ENCODE assay signal across 3 cellular contexts in the genomic region with DNA sequence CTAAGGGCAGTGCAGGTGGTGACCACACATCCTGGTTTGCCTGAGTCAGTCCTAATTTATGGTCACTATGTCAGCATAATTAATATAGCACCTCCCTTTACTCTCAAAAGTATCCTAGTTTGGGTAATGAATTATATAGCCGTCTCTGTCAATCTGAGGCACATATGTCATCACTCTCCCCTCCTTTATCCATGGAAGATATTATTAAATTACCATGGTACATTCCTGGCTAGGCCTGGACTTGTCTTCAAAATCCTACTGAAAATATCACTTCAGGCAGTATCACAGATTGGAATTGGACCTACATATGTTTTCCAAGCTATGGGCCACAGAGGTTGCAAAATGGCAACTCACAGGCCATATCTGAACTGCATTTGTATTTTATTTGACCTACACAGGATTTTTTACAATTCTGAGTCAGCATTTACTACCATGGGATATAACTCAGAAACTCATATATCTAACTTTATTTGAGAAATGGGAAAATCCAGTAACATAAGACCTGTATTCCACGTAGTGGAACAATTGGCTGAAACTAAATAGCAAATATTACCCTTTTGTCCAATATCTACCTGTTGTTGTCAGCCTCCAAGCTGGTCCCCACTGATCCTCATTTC.
A peak's percentile ranks its signal among the peaks of the same experiment; 100 is the strongest.
TF ChIP-seq lines count a peak whose summit lies in the region.

No MANE protein-coding gene starts in this region.

TF ChIP-seq in HepG2, 621 proteins besides CTCF, POLR2A, EP300 and RAD21:
- TF ChIP-seq ZNF136 (CRISPR knock-in tag; IDR thresholded peaks at IDR 0.05; ENCODE audit: low read depth) (no peak), MAFF (IDR thresholded peaks at IDR 0.05; ENCODE audit: low read depth, low read length) (peak; percentile 76), MAFK (conservative IDR thresholded peaks at IDR 0.05 in 1 of 2, IDR thresholded peaks at IDR 0.05 in 1 of 2; ENCODE audit: low read length in 2 of 2) (peak; percentile 50 to 85; a peak in 3 of 4 replicates)

TF ChIP-seq in K562, 482 proteins besides CTCF, POLR2A, EP300 and RAD21:
- TF ChIP-seq MAFF (IDR thresholded peaks at IDR 0.05; ENCODE audit: low read length): peak; percentile 29; the same call in 1 of the 2 replicates
- peak; percentile 44; the same call in 1 of the 2 replicates for TF ChIP-seq C11orf30 (IDR thresholded peaks at IDR 0.05; ENCODE audit: low read depth)
- peak; percentile 74; the same call in 1 of the 2 replicates for TF ChIP-seq ZNF316 (IDR thresholded peaks at IDR 0.05)
- no peak for TF ChIP-seq HIVEP1 (CRISPR knock-in tag; IDR thresholded peaks at IDR 0.05)
- TF ChIP-seq MEIS2 (IDR thresholded peaks at IDR 0.05; ENCODE audit: partially characterized antibody): peak; percentile 12
- TF ChIP-seq, protein P1, sequence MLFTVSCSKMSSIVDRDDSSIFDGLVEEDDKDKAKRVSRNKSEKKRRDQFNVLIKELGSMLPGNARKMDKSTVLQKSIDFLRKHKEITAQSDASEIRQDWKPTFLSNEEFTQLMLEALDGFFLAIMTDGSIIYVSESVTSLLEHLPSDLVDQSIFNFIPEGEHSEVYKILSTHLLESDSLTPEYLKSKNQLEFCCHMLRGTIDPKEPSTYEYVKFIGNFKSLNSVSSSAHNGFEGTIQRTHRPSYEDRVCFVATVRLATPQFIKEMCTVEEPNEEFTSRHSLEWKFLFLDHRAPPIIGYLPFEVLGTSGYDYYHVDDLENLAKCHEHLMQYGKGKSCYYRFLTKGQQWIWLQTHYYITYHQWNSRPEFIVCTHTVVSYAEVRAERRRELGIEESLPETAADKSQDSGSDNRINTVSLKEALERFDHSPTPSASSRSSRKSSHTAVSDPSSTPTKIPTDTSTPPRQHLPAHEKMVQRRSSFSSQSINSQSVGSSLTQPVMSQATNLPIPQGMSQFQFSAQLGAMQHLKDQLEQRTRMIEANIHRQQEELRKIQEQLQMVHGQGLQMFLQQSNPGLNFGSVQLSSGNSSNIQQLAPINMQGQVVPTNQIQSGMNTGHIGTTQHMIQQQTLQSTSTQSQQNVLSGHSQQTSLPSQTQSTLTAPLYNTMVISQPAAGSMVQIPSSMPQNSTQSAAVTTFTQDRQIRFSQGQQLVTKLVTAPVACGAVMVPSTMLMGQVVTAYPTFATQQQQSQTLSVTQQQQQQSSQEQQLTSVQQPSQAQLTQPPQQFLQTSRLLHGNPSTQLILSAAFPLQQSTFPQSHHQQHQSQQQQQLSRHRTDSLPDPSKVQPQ (CRISPR knock-in tag; IDR thresholded peaks at IDR 0.05; ENCODE audit: borderline replicate concordance): no peak
- TF ChIP-seq MAFG (tag; conservative IDR thresholded peaks at IDR 0.05): 0 out of 2 replicates have a peak, but pooled peaks have one; percentile 39
TF ChIP-seq in K562: peak in this region for 5.

TF ChIP-seq in SK-N-SH, 30 proteins besides CTCF, POLR2A, EP300 and RAD21:
- TF ChIP-seq TCF12 (IDR thresholded peaks at IDR 0.05) (no peak), SIN3A (IDR thresholded peaks at IDR 0.05; ENCODE audit: borderline replicate concordance, low read depth, low read length) (no peak), SMC3 (IDR thresholded peaks at IDR 0.05; ENCODE audit: low read depth, low read length) (no peak)
- TF ChIP-seq, protein P2, sequence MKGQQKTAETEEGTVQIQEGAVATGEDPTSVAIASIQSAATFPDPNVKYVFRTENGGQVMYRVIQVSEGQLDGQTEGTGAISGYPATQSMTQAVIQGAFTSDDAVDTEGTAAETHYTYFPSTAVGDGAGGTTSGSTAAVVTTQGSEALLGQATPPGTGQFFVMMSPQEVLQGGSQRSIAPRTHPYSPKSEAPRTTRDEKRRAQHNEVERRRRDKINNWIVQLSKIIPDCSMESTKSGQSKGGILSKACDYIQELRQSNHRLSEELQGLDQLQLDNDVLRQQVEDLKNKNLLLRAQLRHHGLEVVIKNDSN (IDR thresholded peaks at IDR 0.05; ENCODE audit: borderline replicate concordance, low read depth): no peak
- TF ChIP-seq, protein P3, sequence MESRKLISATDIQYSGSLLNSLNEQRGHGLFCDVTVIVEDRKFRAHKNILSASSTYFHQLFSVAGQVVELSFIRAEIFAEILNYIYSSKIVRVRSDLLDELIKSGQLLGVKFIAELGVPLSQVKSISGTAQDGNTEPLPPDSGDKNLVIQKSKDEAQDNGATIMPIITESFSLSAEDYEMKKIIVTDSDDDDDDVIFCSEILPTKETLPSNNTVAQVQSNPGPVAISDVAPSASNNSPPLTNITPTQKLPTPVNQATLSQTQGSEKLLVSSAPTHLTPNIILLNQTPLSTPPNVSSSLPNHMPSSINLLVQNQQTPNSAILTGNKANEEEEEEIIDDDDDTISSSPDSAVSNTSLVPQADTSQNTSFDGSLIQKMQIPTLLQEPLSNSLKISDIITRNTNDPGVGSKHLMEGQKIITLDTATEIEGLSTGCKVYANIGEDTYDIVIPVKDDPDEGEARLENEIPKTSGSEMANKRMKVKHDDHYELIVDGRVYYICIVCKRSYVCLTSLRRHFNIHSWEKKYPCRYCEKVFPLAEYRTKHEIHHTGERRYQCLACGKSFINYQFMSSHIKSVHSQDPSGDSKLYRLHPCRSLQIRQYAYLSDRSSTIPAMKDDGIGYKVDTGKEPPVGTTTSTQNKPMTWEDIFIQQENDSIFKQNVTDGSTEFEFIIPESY (IDR thresholded peaks at IDR 0.05; ENCODE audit: borderline replicate concordance, low read depth): no peak
